Comparison of ENCODE assay signal across 8 cellular contexts in the genomic region with DNA sequence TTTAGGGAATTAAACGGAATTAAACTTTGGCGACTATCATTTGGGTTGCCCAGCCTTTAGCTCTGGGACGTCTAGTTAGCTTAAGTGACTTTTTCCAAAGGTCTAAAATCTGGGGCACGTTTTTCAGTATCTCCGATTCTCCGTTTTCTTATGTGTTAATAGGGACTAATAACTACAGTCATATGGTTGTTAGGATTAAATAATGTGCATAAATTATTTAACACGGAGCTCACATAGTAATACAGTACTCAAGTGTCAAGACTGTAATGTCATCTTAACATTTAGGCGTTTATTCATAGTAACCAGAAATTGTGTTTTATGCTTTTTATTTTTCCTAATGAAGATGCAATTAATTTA. TPM values are rescaled to one million over a fixed set of nuclear protein-coding genes. Genes with fewer than 3 reads are reported as not detected.
DNase-seq lines count a peak whose midpoint lies in the region; ATAC-seq, FAIRE-seq and TF ChIP-seq lines count a peak whose summit lies in the region.

No MANE protein-coding gene starts in this region.

- H2AFZ ChIP-seq in ACC112 (ENCODE audit: low read length, unreplicated experiment): peak overlapping the region; percentile 88
- peak overlapping the region; percentile 52; the same call in 1 of the 2 replicates for H2AFZ ChIP-seq in GM23338
- peak overlapping the region; percentile 84 for H2AFZ ChIP-seq in astrocyte (ENCODE audit: low read depth, low read length)
- H2AFZ ChIP-seq in mesenchymal stem cell (ENCODE audit: low read depth, low read length): peak overlapping the region; percentile 43

- no peak overlapping the region for H2BK120ac ChIP-seq in mesenchymal stem cell (ENCODE audit: low read depth, low read length)

- H3K14ac ChIP-seq in mesenchymal stem cell (ENCODE audit: low read length in 2 of 2): no peak overlapping the region

- H2BK12ac ChIP-seq in mesenchymal stem cell (ENCODE audit: low read length in 2 of 2): no peak overlapping the region

- no peak overlapping the region for H2BK15ac ChIP-seq in mesenchymal stem cell (ENCODE audit: low read depth, poor library complexity, severe bottlenecking)

- H3K4ac ChIP-seq in mesenchymal stem cell (ENCODE audit: low read depth in 1 of 2, low read length in 2 of 2): no peak overlapping the region

- no peaks in the 10 kb centered on the region for H3K9me3 ChIP-seq in astrocyte (ENCODE audit: insufficient read depth, low read depth, low read length)
- H3K9me3 ChIP-seq in mesenchymal stem cell (ENCODE audit: control insufficient read depth, low read length): no peaks in the 10 kb centered on the region

- no peak for TF ChIP-seq CTCF in GM23338 (conservative IDR thresholded peaks at IDR 0.05; ENCODE audit: low read depth in 2 of 2)
- TF ChIP-seq CTCF in astrocyte (IDR thresholded peaks at IDR 0.05; ENCODE audit: insufficient read depth, low read depth, low read length): no peak

- no peak overlapping the region for H2BK5ac ChIP-seq in mesenchymal stem cell (ENCODE audit: low read depth, low read length, poor library complexity, severe bottlenecking)

- H3K36me3 ChIP-seq in ACC112 (ENCODE audit: insufficient read depth, low read length) (peaks cover 12% of the 10 kb centered on the region; the same call in 1 of the 2 replicates), GM23338 (ENCODE audit: insufficient read depth) (peaks cover 32% of the 10 kb centered on the region), astrocyte (ENCODE audit: insufficient read depth, low read length) (peaks cover 1% of the 10 kb centered on the region), mesenchymal stem cell (ENCODE audit: control insufficient read depth in 1 of 2, insufficient read depth in 2 of 2, low read depth in 1 of 2, low read length in 2 of 2) (peaks cover 2 to 23% of the 10 kb centered on the region in 2 experiments)

- WGBS in mesenchymal stem cell: 0% methylated on average over 3 of the region's 8 CpGs

- peak overlapping the region; percentile 100 for H3K4me3 Mint-ChIP-seq in GM23338
- H3K4me3 Mint-ChIP-seq in astrocyte (ENCODE audit: unreplicated experiment): peak overlapping the region; percentile 96

- H3K4me1 ChIP-seq in ACC112 (ENCODE audit: control insufficient read depth, insufficient read depth, low read length, unreplicated experiment) (peaks cover 44% of the 10 kb centered on the region), GM23338 (ENCODE audit: insufficient read depth) (peaks cover 11% of the 10 kb centered on the region; the same call in 1 of the 2 replicates), astrocyte (ENCODE audit: insufficient read depth, low read length) (peaks cover 9% of the 10 kb centered on the region), mesenchymal stem cell (ENCODE audit: control insufficient read depth, insufficient read depth, low read depth, low read length) (peaks cover 4% of the 10 kb centered on the region)

- no peak overlapping the region for H4K91ac ChIP-seq in mesenchymal stem cell (ENCODE audit: low read length)

- peaks cover 7% of the 10 kb centered on the region for H3K79me1 ChIP-seq in mesenchymal stem cell (replicated peaks; ENCODE audit: low read length, poor library complexity, severe bottlenecking)

- no peak overlapping the region for H3K18ac ChIP-seq in mesenchymal stem cell (ENCODE audit: low read depth in 1 of 2, low read length in 2 of 2)

- H4K8ac ChIP-seq in mesenchymal stem cell (ENCODE audit: low read length): no peak overlapping the region

- H3K36me3 Mint-ChIP-seq in GM23338 (ENCODE audit: low read depth) (peaks cover 39% of the 10 kb centered on the region), astrocyte (ENCODE audit: low read depth, unreplicated experiment) (no peaks in the 10 kb centered on the region)

- H3K4me1 Mint-ChIP-seq in GM23338: peaks cover 7% of the 10 kb centered on the region
- H3K4me1 Mint-ChIP-seq in astrocyte (ENCODE audit: low read depth, unreplicated experiment): peaks cover 8% of the 10 kb centered on the region

- H3K27me3 ChIP-seq in ACC112 (ENCODE audit: insufficient read depth, low read length) (no peaks in the 10 kb centered on the region), GM23338 (ENCODE audit: insufficient read depth) (no peaks in the 10 kb centered on the region), astrocyte (ENCODE audit: insufficient read depth, low read length) (no peaks in the 10 kb centered on the region), mesenchymal stem cell (ENCODE audit: control insufficient read depth in 1 of 2, insufficient read depth in 1 of 2, low read length in 2 of 2) (no peaks in the 10 kb centered on the region)

- H3K79me2 ChIP-seq in ACC112 (ENCODE audit: control insufficient read depth, insufficient read depth, low read length, unreplicated experiment) (peaks cover 41% of the 10 kb centered on the region), GM23338 (replicated peaks; ENCODE audit: insufficient read depth) (peaks cover 34% of the 10 kb centered on the region), astrocyte (ENCODE audit: insufficient read depth, low read length) (peaks cover 38% of the 10 kb centered on the region)

- DNase-seq in GM23338 (ENCODE audit: low spot score) (no peak), astrocyte (ENCODE audit: low read depth) (no peak), mesenchymal stem cell (no peak), RPMI8226 (no peak), SHP77 treated with DMSO at 0.1 percent for 48 hours (lab: John Stamatoyannopoulos, UW) (no peak), HT-29 (ENCODE audit: low spot score) (no peak), NCI-H774 (lab: John Stamatoyannopoulos, UW) (no peak)

- H3K4me3 ChIP-seq in ACC112 (ENCODE audit: low read depth, low read length) (peak overlapping the region; percentile 98), GM23338 (peak overlapping the region; percentile 92), astrocyte (ENCODE audit: insufficient read depth, low read depth, low read length) (peak overlapping the region; percentile 82), mesenchymal stem cell (ENCODE audit: insufficient read depth in 1 of 2, low read depth in 1 of 2, low read length in 2 of 2) (peak overlapping the region; percentile 26 to 95)

- no peak overlapping the region for H3K23ac ChIP-seq in mesenchymal stem cell (ENCODE audit: low read length in 2 of 2)

- H3K27me3 Mint-ChIP-seq in GM23338 (ENCODE audit: insufficient read depth, low read depth, poor library complexity) (peaks cover 16% of the 10 kb centered on the region), astrocyte (ENCODE audit: low read depth, unreplicated experiment) (no peaks in the 10 kb centered on the region)

- no peak for ATAC-seq in GM23338

- H3K27ac ChIP-seq in ACC112 (ENCODE audit: low read depth, low read length) (peak overlapping the region; percentile 72), GM23338 (ENCODE audit: low read depth) (0 out of 2 replicates have a peak overlapping the region, but pooled peaks have one; percentile 21), astrocyte (ENCODE audit: low read depth, low read length) (peak overlapping the region; percentile 72), mesenchymal stem cell (ENCODE audit: low read length, poor library complexity, severe bottlenecking) (peak overlapping the region; percentile 41)

- H3K9ac ChIP-seq in astrocyte (ENCODE audit: low read length): peak overlapping the region; percentile 82
- peak overlapping the region; percentile 96 for H3K9ac ChIP-seq in mesenchymal stem cell (ENCODE audit: low read length)

- no peaks in the 10 kb centered on the region for H3K9me2 ChIP-seq in GM23338 (ENCODE audit: insufficient read depth)

- H3K27ac Mint-ChIP-seq in GM23338 (peak overlapping the region; percentile 98), astrocyte (ENCODE audit: unreplicated experiment) (peak overlapping the region; percentile 88)

- no peaks in the 10 kb centered on the region; the same call in 1 of the 2 replicates for H3F3A ChIP-seq in GM23338 (replicated peaks; ENCODE audit: low read depth)

- peak; percentile 45 for FAIRE-seq in astrocyte (lab: Jason Lieb, UNC)

- H2AK5ac ChIP-seq in mesenchymal stem cell (ENCODE audit: low read length, severe bottlenecking): no peak overlapping the region

- H3K9me3 Mint-ChIP-seq in GM23338: no peaks in the 10 kb centered on the region
- H3K9me3 Mint-ChIP-seq in astrocyte (ENCODE audit: unreplicated experiment): no peaks in the 10 kb centered on the region

- H3K4me2 ChIP-seq in GM23338 (peak overlapping the region; percentile 75), astrocyte (ENCODE audit: low read length) (peak overlapping the region; percentile 95), mesenchymal stem cell (ENCODE audit: low read length, poor library complexity, severe bottlenecking) (peak overlapping the region; percentile 46)

- H4K20me1 ChIP-seq in GM23338 (replicated peaks; ENCODE audit: insufficient read depth) (peaks cover 5% of the 10 kb centered on the region), astrocyte (ENCODE audit: insufficient read depth, low read length) (no peaks in the 10 kb centered on the region)

TF ChIP-seq in GM23338, 12 proteins besides CTCF, POLR2A, EP300 and RAD21 (continues in another document):
- TF ChIP-seq ZNF114 (CRISPR knock-in tag; IDR thresholded peaks at IDR 0.05): no peak

RNA-seq across cellular contexts. Expression of a gene that starts 0.5 kb away (rescaled TPM):
- total RNA-seq in GM23338 (2014; rRNA removed; shearing (Covaris generic)): 160 and 167 TPM in 2 replicates
- polyA plus RNA-seq in GM23338 (2016; fragmentation: Nextera tagmentation; extraction: Ambion mirVana): 57.9 and 60.5 TPM in 2 replicates
- total RNA-seq in astrocyte: 4.4 and 6.2 TPM in 2 replicates
- polyA plus RNA-seq in mesenchymal stem cell (2013, experiment 1 of 2): 7.1 TPM
- 7.4 TPM for polyA plus RNA-seq in mesenchymal stem cell (2013, experiment 2 of 2)
- total RNA-seq in HT-29 (2014; rRNA removed; shearing (Covaris generic)): 90.9 and 94.6 TPM in 2 replicates

RNA-seq across cellular contexts. Expression of a gene that starts 23.0 kb away (rescaled TPM):
- 68.8 and 71.9 TPM in 2 replicates for total RNA-seq in GM23338 (2014; rRNA removed; shearing (Covaris generic))
- 95.2 and 105 TPM in 2 replicates for polyA plus RNA-seq in GM23338 (2016; fragmentation: Nextera tagmentation; extraction: Ambion mirVana)
- 14.4 and 18.3 TPM in 2 replicates for total RNA-seq in astrocyte
- 16.7 TPM for polyA plus RNA-seq in mesenchymal stem cell (2013, experiment 1 of 2)
- polyA plus RNA-seq in mesenchymal stem cell (2013, experiment 2 of 2): 17.1 TPM
- 19.0 and 24.6 TPM in 2 replicates for total RNA-seq in HT-29 (2014; rRNA removed; shearing (Covaris generic))

RNA-seq across cellular contexts. Expression of a gene that starts 46.1 kb away (rescaled TPM):
- 14.8 and 15.9 TPM in 2 replicates for total RNA-seq in GM23338 (2014; rRNA removed; shearing (Covaris generic))
- 28.6 and 30.8 TPM in 2 replicates for polyA plus RNA-seq in GM23338 (2016; fragmentation: Nextera tagmentation; extraction: Ambion mirVana)
- 21.0 TPM in 2 replicates for total RNA-seq in astrocyte
- 33.3 TPM for polyA plus RNA-seq in mesenchymal stem cell (2013, experiment 1 of 2)
- polyA plus RNA-seq in mesenchymal stem cell (2013, experiment 2 of 2): 32.8 TPM
- total RNA-seq in HT-29 (2014; rRNA removed; shearing (Covaris generic)): 7.6 and 10.0 TPM in 2 replicates

RNA-seq across cellular contexts. Expression of a gene that starts 59.2 kb away (rescaled TPM):
- 0.56 TPM in 1 of 2 replicates, not detected in the other for total RNA-seq in GM23338 (2014; rRNA removed; shearing (Covaris generic))
- polyA plus RNA-seq in GM23338 (2016; fragmentation: Nextera tagmentation; extraction: Ambion mirVana): 0.21 and 0.26 TPM in 2 replicates
- not detected in 2 replicates for total RNA-seq in astrocyte
- not detected for polyA plus RNA-seq in mesenchymal stem cell (2013, experiment 1 of 2)
- polyA plus RNA-seq in mesenchymal stem cell (2013, experiment 2 of 2): not detected
- total RNA-seq in HT-29 (2014; rRNA removed; shearing (Covaris generic)): not detected in 2 replicates

Comparison
In these comparisons a context has a peak if more than half of its experiments do, and no peak if none do; other contexts are left out.
1. H3K27ac ChIP-seq: peak in every context shown above with its lines; median percentile 72 in ACC112; 72 in astrocyte; 41 in mesenchymal stem cell; 21 in GM23338.
2. RNA of a gene that starts 0.5 kb away (total RNA-seq): 160 to 167 TPM in GM23338 and 90.9 to 94.6 TPM in HT-29; 4.4 to 6.2 TPM in astrocyte; every median in the first group is over 10 times any median in the second.
3. Peak in every context shown above with its lines, with median percentiles within 50 percentile points of each other: H2AFZ ChIP-seq, H3K4me3 ChIP-seq and H3K4me2 ChIP-seq.